ENCODE assay signal across 7 cellular contexts in the genomic region with DNA sequence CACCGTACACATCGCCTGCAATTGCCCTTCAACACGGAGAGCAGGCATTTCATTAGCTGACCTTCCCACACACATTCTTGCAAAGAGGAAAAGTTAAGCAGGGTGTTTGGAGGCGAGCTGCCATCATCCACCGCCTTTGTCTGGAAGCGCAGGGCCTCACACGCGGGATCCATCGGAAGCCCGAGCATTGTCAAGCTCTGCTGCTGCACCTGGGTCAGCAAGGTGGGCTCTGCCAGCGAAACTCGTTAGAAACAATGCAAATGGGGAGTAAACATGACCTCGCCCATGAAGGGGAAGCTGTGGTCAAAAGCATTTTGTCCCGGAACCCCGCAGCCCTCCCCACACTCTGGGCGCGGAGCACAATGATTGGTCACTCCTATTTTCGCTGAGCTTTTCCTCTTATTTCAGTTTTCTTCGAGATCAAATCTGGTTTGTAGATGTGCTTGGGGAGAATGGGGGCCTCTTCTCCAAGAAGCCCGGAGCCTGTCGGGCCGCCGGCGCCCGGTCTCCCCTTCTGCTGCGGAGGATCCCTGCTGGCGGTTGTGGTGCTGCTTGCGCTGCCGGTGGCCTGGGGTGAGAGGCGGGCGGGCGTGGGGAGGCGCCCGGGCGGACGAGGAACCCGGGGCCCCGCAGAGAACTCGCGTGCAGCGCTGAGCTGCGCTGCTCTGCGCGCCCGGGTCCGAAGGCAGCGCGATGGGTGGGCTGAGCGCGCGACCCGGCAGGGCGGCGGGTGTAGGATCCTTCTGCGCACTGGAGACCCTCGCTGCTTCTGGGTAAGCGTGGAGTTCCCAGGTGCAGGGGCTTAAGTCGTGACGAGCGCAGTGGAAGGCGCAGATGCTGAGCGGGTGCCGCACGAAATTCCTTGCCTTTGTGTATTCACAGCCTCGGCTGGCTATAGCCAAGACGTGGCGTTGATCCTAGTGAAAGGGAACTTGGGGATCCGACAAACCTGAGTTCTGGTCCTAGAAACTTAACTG. TPM values are rescaled to one million over a fixed set of nuclear protein-coding genes. Genes with fewer than 3 reads are reported as not detected.
DNase-seq lines count a peak whose midpoint lies in the region; ATAC-seq and TF ChIP-seq lines count a peak whose summit lies in the region.

A gene (plus strand): TSS at position 342 of the 977 bp plus-strand sequence. CDS start 111 bp downstream, at position 453.

- peak; percentile 32 for DNase-seq in UCSD-AML1 (lab: John Stamatoyannopoulos, UW; ENCODE audit: unreplicated experiment)
- peak; percentile 23 to 46 for DNase-seq in stimulated activated naive CD8-positive, alpha-beta T cell treated with anti-CD3 and anti-CD28 coated beads, Interleukin-15, amount 100 ng/mL, for 72 hours
- DNase-seq in NCI-H2227 (lab: John Stamatoyannopoulos, UW; ENCODE audit: unreplicated experiment) = no peak

- H3K4me3 Mint-ChIP-seq in dendritic cell treated with granulocyte-macrophage colony-stimulating factor and Interleukin-4, amounts not matched to agents 40 ng/mL and 50 ng/mL, for 4 days = peak within 1 kb of the TSS; percentile 95
- peak within 1 kb of the TSS; percentile 79 to 85 for H3K4me3 Mint-ChIP-seq in stimulated activated naive CD8-positive, alpha-beta T cell treated with anti-CD3 and anti-CD28 coated beads, Interleukin-15, amount 100 ng/mL, for 72 hours

- intact Hi-C loops in dendritic cell treated with granulocyte-macrophage colony-stimulating factor and Interleukin-4, amounts not matched to agents 40 ng/mL and 50 ng/mL, for 4 days (cut with micrococcal nuclease) = no loop called here

- no peaks in the 10 kb centered on the region for H3K36me3 ChIP-seq in mesodermal cell (ENCODE audit: control insufficient read depth, insufficient read depth, low read length)

- H3K27ac ChIP-seq in mesodermal cell (ENCODE audit: low read depth, low read length, severe bottlenecking) = no peak within 1 kb of the TSS

- peak within 1 kb of the TSS; percentile 44 for H3K4me3 ChIP-seq in mesodermal cell (ENCODE audit: extremely low read depth, insufficient read depth, low read length, poor library complexity, severe bottlenecking)

- H3K36me3 Mint-ChIP-seq in dendritic cell treated with granulocyte-macrophage colony-stimulating factor and Interleukin-4, amounts not matched to agents 40 ng/mL and 50 ng/mL, for 4 days (ENCODE audit: low read depth) = peaks cover 6% of the 10 kb centered on the region

- H3K9me3 ChIP-seq in mesodermal cell (ENCODE audit: control insufficient read depth, low read length) = no peaks in the 10 kb centered on the region

- no peaks in the 10 kb centered on the region for H3K27me3 Mint-ChIP-seq in dendritic cell treated with granulocyte-macrophage colony-stimulating factor and Interleukin-4, amounts not matched to agents 40 ng/mL and 50 ng/mL, for 4 days
- H3K27me3 Mint-ChIP-seq in stimulated activated naive CD8-positive, alpha-beta T cell treated with anti-CD3 and anti-CD28 coated beads, Interleukin-15, amount 100 ng/mL, for 72 hours = peaks cover 18% of the 10 kb centered on the region

- 2 to 3% methylated on average over 49 to 51 of the region's 68 CpGs for WGBS in mesodermal cell (ENCODE audit: insufficient coverage in 2 of 2), 2 experiments

- H3K9me3 Mint-ChIP-seq in dendritic cell treated with granulocyte-macrophage colony-stimulating factor and Interleukin-4, amounts not matched to agents 40 ng/mL and 50 ng/mL, for 4 days = no peaks in the 10 kb centered on the region
- H3K9me3 Mint-ChIP-seq in stimulated activated naive CD8-positive, alpha-beta T cell treated with anti-CD3 and anti-CD28 coated beads, Interleukin-15, amount 100 ng/mL, for 72 hours = no peaks in the 10 kb centered on the region

- peaks cover 29% of the 10 kb centered on the region for H3K4me1 Mint-ChIP-seq in dendritic cell treated with granulocyte-macrophage colony-stimulating factor and Interleukin-4, amounts not matched to agents 40 ng/mL and 50 ng/mL, for 4 days (ENCODE audit: low read depth)
- peaks cover 23% of the 10 kb centered on the region for H3K4me1 Mint-ChIP-seq in stimulated activated naive CD8-positive, alpha-beta T cell treated with anti-CD3 and anti-CD28 coated beads, Interleukin-15, amount 100 ng/mL, for 72 hours

- peak; percentile 40 for TF ChIP-seq POLR2A in GM19099 (IDR thresholded peaks at IDR 0.05; ENCODE audit: extremely low read depth, insufficient read length, low read depth)

- peak within 1 kb of the TSS; percentile 95 for H3K27ac Mint-ChIP-seq in dendritic cell treated with granulocyte-macrophage colony-stimulating factor and Interleukin-4, amounts not matched to agents 40 ng/mL and 50 ng/mL, for 4 days
- peak within 1 kb of the TSS in 1 of 2 donors; percentile 65 for H3K27ac Mint-ChIP-seq in stimulated activated naive CD8-positive, alpha-beta T cell treated with anti-CD3 and anti-CD28 coated beads, Interleukin-15, amount 100 ng/mL, for 72 hours

- peaks cover 4% of the 10 kb centered on the region for H3K4me1 ChIP-seq in mesodermal cell (ENCODE audit: control insufficient read depth, insufficient read depth, low read length, poor library complexity, severe bottlenecking)

- ATAC-seq in HG03103 (IDR thresholded peaks at IDR 0.05; ENCODE audit: low read depth, unreplicated experiment) = peak; percentile 64
- ATAC-seq in stimulated activated naive CD8-positive, alpha-beta T cell treated with anti-CD3 and anti-CD28 coated beads, Interleukin-15, amount 100 ng/mL, for 72 hours = peak; percentile 70

RNA-seq across cellular contexts. Expression of the gene that starts here (rescaled TPM):
- polyA plus RNA-seq in mesodermal cell (2013, experiment 1 of 2) = 0.07 TPM
- polyA plus RNA-seq in mesodermal cell (2013, experiment 2 of 2) = 0.10 TPM
